ENCODE assay signal across 1 cellular context in the genomic region with DNA sequence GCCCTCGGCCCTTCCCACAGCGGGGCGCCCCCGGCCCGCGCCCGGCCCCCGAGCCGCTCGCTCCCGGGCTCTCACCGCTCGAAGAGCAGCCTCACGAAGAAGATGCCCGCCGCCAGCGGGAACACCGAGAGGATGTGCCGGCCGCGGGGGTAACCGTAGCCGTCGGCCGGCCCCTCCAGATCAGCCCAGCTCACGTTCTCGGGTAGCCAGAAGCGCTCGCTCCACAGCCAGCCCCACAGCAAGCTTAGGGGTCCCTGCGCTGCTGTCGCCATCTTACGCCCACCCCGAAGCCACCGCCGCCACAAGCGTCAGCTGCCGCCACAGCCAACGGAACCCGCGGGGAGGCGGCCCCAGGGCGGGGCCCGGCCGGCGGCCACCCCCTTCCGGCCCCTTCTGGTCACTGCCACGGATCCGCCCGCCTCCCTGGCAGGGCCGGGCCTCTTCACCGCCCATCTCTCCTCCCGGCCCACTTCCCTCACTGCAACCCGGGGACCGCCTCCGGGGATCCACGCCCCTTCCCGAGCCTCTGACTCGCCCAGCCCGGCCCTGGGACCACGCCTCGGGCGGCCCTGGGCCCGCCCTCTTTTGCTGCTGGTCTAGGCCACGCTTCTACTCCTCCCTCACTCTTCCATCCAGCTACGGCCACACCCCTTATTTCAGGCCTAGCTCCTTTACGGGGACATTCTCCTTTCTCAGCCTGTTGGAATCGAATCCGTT.
TF ChIP-seq lines count a peak whose summit lies in the region.

A gene with protein sequence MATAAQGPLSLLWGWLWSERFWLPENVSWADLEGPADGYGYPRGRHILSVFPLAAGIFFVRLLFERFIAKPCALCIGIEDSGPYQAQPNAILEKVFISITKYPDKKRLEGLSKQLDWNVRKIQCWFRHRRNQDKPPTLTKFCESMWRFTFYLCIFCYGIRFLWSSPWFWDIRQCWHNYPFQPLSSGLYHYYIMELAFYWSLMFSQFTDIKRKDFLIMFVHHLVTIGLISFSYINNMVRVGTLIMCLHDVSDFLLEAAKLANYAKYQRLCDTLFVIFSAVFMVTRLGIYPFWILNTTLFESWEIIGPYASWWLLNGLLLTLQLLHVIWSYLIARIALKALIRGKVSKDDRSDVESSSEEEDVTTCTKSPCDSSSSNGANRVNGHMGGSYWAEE (minus strand): TSS at position 344 of the 717 bp plus-strand sequence. CDS start 72 bp downstream, at position 272.

TF ChIP-seq in HepG2, 621 proteins besides CTCF, POLR2A, EP300 and RAD21 (continued from another document and continues in another):
- TF ChIP-seq, protein P1, sequence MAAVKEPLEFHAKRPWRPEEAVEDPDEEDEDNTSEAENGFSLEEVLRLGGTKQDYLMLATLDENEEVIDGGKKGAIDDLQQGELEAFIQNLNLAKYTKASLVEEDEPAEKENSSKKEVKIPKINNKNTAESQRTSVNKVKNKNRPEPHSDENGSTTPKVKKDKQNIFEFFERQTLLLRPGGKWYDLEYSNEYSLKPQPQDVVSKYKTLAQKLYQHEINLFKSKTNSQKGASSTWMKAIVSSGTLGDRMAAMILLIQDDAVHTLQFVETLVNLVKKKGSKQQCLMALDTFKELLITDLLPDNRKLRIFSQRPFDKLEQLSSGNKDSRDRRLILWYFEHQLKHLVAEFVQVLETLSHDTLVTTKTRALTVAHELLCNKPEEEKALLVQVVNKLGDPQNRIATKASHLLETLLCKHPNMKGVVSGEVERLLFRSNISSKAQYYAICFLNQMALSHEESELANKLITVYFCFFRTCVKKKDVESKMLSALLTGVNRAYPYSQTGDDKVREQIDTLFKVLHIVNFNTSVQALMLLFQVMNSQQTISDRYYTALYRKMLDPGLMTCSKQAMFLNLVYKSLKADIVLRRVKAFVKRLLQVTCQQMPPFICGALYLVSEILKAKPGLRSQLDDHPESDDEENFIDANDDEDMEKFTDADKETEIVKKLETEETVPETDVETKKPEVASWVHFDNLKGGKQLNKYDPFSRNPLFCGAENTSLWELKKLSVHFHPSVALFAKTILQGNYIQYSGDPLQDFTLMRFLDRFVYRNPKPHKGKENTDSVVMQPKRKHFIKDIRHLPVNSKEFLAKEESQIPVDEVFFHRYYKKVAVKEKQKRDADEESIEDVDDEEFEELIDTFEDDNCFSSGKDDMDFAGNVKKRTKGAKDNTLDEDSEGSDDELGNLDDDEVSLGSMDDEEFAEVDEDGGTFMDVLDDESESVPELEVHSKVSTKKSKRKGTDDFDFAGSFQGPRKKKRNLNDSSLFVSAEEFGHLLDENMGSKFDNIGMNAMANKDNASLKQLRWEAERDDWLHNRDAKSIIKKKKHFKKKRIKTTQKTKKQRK (IDR thresholded peaks at IDR 0.05; ENCODE audit: low read length), result no peak
- no peak for TF ChIP-seq SMAD9 (CRISPR knock-in tag; IDR thresholded peaks at IDR 0.05)
- no peak; the same call in 1 of the 2 replicates for TF ChIP-seq ZNF607 (CRISPR knock-in tag; IDR thresholded peaks at IDR 0.05; ENCODE audit: borderline replicate concordance)
- no peak; the same call in 1 of the 2 replicates for TF ChIP-seq ZNF746 (CRISPR knock-in tag; IDR thresholded peaks at IDR 0.05)
- TF ChIP-seq ZNF7 (CRISPR knock-in tag; IDR thresholded peaks at IDR 0.05), result no peak
- peak; percentile 9; the same call in 1 of the 2 replicates for TF ChIP-seq HDAC1 (CRISPR knock-in tag; IDR thresholded peaks at IDR 0.05)
- TF ChIP-seq ZFYVE20 (CRISPR knock-in tag; IDR thresholded peaks at IDR 0.05; ENCODE audit: borderline replicate concordance, low read depth), result no peak
- TF ChIP-seq, protein P2, sequence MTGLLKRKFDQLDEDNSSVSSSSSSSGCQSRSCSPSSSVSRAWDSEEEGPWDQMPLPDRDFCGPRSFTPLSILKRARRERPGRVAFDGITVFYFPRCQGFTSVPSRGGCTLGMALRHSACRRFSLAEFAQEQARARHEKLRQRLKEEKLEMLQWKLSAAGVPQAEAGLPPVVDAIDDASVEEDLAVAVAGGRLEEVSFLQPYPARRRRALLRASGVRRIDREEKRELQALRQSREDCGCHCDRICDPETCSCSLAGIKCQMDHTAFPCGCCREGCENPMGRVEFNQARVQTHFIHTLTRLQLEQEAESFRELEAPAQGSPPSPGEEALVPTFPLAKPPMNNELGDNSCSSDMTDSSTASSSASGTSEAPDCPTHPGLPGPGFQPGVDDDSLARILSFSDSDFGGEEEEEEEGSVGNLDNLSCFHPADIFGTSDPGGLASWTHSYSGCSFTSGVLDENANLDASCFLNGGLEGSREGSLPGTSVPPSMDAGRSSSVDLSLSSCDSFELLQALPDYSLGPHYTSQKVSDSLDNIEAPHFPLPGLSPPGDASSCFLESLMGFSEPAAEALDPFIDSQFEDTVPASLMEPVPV (CRISPR knock-in tag; IDR thresholded peaks at IDR 0.05), result peak; percentile 29; the same call in 1 of the 2 replicates
- TF ChIP-seq TGIF2 (CRISPR knock-in tag; IDR thresholded peaks at IDR 0.05), result no peak
- 0 out of 2 replicates have a peak, but pooled peaks have one; percentile 44 for TF ChIP-seq CAMTA2 (CRISPR knock-in tag; IDR thresholded peaks at IDR 0.05; ENCODE audit: borderline replicate concordance)
- TF ChIP-seq, protein P3, sequence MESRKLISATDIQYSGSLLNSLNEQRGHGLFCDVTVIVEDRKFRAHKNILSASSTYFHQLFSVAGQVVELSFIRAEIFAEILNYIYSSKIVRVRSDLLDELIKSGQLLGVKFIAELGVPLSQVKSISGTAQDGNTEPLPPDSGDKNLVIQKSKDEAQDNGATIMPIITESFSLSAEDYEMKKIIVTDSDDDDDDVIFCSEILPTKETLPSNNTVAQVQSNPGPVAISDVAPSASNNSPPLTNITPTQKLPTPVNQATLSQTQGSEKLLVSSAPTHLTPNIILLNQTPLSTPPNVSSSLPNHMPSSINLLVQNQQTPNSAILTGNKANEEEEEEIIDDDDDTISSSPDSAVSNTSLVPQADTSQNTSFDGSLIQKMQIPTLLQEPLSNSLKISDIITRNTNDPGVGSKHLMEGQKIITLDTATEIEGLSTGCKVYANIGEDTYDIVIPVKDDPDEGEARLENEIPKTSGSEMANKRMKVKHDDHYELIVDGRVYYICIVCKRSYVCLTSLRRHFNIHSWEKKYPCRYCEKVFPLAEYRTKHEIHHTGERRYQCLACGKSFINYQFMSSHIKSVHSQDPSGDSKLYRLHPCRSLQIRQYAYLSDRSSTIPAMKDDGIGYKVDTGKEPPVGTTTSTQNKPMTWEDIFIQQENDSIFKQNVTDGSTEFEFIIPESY (CRISPR knock-in tag; IDR thresholded peaks at IDR 0.05), result no peak
- no peak for TF ChIP-seq CENPX (CRISPR knock-in tag; IDR thresholded peaks at IDR 0.05)
- no peak for TF ChIP-seq SNAI1 (CRISPR knock-in tag; IDR thresholded peaks at IDR 0.05; ENCODE audit: borderline replicate concordance)
- no peak for TF ChIP-seq ZNF24 (IDR thresholded peaks at IDR 0.05)
- TF ChIP-seq HMGA1 (CRISPR knock-in tag; conservative IDR thresholded peaks at IDR 0.05), result no peak
- TF ChIP-seq CEBPG (CRISPR knock-in tag; IDR thresholded peaks at IDR 0.05), result no peak
- no peak for TF ChIP-seq ZNF839 (CRISPR knock-in tag; IDR thresholded peaks at IDR 0.05; ENCODE audit: borderline replicate concordance)
- TF ChIP-seq, protein P4, sequence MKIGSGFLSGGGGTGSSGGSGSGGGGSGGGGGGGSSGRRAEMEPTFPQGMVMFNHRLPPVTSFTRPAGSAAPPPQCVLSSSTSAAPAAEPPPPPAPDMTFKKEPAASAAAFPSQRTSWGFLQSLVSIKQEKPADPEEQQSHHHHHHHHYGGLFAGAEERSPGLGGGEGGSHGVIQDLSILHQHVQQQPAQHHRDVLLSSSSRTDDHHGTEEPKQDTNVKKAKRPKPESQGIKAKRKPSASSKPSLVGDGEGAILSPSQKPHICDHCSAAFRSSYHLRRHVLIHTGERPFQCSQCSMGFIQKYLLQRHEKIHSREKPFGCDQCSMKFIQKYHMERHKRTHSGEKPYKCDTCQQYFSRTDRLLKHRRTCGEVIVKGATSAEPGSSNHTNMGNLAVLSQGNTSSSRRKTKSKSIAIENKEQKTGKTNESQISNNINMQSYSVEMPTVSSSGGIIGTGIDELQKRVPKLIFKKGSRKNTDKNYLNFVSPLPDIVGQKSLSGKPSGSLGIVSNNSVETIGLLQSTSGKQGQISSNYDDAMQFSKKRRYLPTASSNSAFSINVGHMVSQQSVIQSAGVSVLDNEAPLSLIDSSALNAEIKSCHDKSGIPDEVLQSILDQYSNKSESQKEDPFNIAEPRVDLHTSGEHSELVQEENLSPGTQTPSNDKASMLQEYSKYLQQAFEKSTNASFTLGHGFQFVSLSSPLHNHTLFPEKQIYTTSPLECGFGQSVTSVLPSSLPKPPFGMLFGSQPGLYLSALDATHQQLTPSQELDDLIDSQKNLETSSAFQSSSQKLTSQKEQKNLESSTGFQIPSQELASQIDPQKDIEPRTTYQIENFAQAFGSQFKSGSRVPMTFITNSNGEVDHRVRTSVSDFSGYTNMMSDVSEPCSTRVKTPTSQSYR (CRISPR knock-in tag; IDR thresholded peaks at IDR 0.05; ENCODE audit: borderline replicate concordance), result no peak
- TF ChIP-seq, protein P5, sequence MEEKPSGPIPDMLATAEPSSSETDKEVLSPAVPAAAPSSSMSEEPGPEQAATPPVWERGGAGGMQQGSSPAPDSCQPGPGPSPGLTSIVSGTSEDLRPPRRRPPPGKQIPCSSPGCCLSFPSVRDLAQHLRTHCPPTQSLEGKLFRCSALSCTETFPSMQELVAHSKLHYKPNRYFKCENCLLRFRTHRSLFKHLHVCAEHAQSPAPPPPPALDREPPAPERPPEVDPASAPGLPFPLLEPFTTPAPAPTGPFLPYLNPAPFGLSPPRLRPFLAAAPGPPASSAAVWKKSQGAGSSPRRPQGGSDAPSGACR (CRISPR knock-in tag; IDR thresholded peaks at IDR 0.05), result no peak; the same call in 1 of the 2 replicates
- TF ChIP-seq CCAR2 (optimal IDR thresholded peaks at IDR 0.05; ENCODE audit: low read depth, low read length), result no peak
- TF ChIP-seq, protein P6, sequence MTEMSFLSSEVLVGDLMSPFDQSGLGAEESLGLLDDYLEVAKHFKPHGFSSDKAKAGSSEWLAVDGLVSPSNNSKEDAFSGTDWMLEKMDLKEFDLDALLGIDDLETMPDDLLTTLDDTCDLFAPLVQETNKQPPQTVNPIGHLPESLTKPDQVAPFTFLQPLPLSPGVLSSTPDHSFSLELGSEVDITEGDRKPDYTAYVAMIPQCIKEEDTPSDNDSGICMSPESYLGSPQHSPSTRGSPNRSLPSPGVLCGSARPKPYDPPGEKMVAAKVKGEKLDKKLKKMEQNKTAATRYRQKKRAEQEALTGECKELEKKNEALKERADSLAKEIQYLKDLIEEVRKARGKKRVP (CRISPR knock-in tag; IDR thresholded peaks at IDR 0.05), result no peak
- TF ChIP-seq, protein P7, sequence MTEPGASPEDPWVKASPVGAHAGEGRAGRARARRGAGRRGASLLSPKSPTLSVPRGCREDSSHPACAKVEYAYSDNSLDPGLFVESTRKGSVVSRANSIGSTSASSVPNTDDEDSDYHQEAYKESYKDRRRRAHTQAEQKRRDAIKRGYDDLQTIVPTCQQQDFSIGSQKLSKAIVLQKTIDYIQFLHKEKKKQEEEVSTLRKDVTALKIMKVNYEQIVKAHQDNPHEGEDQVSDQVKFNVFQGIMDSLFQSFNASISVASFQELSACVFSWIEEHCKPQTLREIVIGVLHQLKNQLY (CRISPR knock-in tag; IDR thresholded peaks at IDR 0.05), result no peak
- TF ChIP-seq, protein P8, sequence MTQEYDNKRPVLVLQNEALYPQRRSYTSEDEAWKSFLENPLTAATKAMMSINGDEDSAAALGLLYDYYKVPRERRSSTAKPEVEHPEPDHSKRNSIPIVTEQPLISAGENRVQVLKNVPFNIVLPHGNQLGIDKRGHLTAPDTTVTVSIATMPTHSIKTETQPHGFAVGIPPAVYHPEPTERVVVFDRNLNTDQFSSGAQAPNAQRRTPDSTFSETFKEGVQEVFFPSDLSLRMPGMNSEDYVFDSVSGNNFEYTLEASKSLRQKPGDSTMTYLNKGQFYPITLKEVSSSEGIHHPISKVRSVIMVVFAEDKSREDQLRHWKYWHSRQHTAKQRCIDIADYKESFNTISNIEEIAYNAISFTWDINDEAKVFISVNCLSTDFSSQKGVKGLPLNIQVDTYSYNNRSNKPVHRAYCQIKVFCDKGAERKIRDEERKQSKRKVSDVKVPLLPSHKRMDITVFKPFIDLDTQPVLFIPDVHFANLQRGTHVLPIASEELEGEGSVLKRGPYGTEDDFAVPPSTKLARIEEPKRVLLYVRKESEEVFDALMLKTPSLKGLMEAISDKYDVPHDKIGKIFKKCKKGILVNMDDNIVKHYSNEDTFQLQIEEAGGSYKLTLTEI (CRISPR knock-in tag; conservative IDR thresholded peaks at IDR 0.05), result no peak
- no peak for TF ChIP-seq ZFAT (CRISPR knock-in tag; conservative IDR thresholded peaks at IDR 0.05)
- TF ChIP-seq ZNF34 (CRISPR knock-in tag; IDR thresholded peaks at IDR 0.05; ENCODE audit: borderline replicate concordance), result no peak
- TF ChIP-seq, protein P9, sequence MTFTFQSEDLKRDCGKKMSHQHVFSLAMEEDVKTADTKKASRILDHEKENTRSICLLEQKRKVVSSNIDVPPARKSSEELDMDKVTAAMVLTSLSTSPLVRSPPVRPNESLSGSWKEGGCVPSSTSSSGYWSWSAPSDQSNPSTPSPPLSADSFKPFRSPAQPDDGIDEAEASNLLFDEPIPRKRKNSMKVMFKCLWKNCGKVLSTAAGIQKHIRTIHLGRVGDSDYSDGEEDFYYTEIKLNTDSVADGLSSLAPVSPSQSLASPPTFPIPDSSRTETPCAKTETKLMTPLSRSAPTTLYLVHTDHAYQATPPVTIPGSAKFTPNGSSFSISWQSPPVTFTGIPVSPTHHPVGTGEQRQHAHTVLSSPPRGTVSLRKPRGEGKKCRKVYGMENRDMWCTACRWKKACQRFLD (CRISPR knock-in tag; IDR thresholded peaks at IDR 0.05; ENCODE audit: borderline replicate concordance), result no peak
- TF ChIP-seq, protein P10, sequence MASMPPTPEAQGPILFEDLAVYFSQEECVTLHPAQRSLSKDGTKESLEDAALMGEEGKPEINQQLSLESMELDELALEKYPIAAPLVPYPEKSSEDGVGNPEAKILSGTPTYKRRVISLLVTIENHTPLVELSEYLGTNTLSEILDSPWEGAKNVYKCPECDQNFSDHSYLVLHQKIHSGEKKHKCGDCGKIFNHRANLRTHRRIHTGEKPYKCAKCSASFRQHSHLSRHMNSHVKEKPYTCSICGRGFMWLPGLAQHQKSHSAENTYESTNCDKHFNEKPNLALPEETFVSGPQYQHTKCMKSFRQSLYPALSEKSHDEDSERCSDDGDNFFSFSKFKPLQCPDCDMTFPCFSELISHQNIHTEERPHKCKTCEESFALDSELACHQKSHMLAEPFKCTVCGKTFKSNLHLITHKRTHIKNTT (CRISPR knock-in tag; IDR thresholded peaks at IDR 0.05), result no peak
- no peak; the same call in 1 of the 2 replicates for TF ChIP-seq SRY (CRISPR knock-in tag; IDR thresholded peaks at IDR 0.05)
- TF ChIP-seq, protein P11, sequence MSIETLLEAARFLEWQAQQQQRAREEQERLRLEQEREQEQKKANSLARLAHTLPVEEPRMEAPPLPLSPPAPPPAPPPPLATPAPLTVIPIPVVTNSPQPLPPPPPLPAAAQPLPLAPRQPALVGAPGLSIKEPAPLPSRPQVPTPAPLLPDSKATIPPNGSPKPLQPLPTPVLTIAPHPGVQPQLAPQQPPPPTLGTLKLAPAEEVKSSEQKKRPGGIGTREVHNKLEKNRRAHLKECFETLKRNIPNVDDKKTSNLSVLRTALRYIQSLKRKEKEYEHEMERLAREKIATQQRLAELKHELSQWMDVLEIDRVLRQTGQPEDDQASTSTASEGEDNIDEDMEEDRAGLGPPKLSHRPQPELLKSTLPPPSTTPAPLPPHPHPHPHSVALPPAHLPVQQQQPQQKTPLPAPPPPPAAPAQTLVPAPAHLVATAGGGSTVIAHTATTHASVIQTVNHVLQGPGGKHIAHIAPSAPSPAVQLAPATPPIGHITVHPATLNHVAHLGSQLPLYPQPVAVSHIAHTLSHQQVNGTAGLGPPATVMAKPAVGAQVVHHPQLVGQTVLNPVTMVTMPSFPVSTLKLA (IDR thresholded peaks at IDR 0.05), result peak; percentile 56; the same call in 1 of the 2 replicates
